ENCODE assay signal across 1 cellular context in the genomic region with DNA sequence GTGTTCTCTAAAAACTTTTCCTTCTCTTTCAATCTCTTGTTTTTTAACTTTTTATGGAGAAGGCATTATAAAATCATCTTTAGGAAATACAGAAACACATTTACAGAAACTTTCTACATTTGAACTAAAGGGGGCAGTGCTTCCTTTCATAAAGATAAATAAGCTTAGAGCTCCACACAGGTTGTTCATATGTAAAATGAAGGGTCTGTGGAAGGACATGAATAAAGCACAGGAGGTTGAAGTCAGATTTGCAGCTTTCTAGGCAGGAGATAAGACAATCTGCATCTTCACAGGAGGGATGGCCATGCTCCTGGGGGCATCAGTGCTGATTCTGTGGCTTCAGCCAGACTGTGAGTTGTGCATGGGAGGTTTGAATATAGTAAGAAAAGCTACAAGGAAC.
TF ChIP-seq lines count a peak whose summit lies in the region.

No MANE protein-coding gene starts in this region.

TF ChIP-seq in GM23338, 12 proteins besides CTCF, POLR2A, EP300 and RAD21 (continued from another document):
- TF ChIP-seq, protein P1, sequence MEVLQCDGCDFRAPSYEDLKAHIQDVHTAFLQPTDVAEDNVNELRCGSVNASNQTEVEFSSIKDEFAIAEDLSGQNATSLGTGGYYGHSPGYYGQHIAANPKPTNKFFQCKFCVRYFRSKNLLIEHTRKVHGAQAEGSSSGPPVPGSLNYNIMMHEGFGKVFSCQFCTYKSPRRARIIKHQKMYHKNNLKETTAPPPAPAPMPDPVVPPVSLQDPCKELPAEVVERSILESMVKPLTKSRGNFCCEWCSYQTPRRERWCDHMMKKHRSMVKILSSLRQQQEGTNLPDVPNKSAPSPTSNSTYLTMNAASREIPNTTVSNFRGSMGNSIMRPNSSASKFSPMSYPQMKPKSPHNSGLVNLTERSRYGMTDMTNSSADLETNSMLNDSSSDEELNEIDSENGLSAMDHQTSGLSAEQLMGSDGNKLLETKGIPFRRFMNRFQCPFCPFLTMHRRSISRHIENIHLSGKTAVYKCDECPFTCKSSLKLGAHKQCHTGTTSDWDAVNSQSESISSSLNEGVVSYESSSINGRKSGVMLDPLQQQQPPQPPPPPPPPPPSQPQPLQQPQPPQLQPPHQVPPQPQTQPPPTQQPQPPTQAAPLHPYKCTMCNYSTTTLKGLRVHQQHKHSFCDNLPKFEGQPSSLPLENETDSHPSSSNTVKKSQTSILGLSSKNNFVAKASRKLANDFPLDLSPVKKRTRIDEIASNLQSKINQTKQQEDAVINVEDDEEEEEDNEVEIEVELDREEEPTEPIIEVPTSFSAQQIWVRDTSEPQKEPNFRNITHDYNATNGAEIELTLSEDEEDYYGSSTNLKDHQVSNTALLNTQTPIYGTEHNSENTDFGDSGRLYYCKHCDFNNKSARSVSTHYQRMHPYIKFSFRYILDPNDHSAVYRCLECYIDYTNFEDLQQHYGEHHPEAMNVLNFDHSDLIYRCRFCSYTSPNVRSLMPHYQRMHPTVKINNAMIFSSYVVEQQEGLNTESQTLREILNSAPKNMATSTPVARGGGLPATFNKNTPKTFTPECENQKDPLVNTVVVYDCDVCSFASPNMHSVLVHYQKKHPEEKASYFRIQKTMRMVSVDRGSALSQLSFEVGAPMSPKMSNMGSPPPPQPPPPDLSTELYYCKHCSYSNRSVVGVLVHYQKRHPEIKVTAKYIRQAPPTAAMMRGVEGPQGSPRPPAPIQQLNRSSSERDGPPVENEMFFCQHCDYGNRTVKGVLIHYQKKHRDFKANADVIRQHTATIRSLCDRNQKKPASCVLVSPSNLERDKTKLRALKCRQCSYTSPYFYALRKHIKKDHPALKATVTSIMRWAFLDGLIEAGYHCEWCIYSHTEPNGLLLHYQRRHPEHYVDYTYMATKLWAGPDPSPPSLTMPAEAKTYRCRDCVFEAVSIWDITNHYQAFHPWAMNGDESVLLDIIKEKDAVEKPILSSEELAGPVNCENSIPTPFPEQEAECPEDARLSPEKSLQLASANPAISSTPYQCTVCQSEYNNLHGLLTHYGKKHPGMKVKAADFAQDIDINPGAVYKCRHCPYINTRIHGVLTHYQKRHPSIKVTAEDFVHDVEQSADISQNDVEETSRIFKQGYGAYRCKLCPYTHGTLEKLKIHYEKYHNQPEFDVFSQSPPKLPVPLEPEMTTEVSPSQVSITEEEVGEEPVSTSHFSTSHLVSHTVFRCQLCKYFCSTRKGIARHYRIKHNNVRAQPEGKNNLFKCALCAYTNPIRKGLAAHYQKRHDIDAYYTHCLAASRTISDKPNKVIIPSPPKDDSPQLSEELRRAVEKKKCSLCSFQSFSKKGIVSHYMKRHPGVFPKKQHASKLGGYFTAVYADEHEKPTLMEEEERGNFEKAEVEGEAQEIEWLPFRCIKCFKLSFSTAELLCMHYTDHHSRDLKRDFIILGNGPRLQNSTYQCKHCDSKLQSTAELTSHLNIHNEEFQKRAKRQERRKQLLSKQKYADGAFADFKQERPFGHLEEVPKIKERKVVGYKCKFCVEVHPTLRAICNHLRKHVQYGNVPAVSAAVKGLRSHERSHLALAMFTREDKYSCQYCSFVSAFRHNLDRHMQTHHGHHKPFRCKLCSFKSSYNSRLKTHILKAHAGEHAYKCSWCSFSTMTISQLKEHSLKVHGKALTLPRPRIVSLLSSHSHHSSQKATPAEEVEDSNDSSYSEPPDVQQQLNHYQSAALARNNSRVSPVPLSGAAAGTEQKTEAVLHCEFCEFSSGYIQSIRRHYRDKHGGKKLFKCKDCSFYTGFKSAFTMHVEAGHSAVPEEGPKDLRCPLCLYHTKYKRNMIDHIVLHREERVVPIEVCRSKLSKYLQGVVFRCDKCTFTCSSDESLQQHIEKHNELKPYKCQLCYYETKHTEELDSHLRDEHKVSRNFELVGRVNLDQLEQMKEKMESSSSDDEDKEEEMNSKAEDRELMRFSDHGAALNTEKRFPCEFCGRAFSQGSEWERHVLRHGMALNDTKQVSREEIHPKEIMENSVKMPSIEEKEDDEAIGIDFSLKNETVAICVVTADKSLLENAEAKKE (CRISPR knock-in tag; IDR thresholded peaks at IDR 0.05) = 0 out of 2 replicates have a peak, but pooled peaks have one; percentile 17
